1 cellular context compared by ENCODE assay signal in genomic region chr3:6717026-6717943, GRCh38.
TF ChIP-seq lines count a peak whose summit lies in the region.

No MANE protein-coding gene starts in this region.

TF ChIP-seq in GM12878, 131 proteins besides CTCF, POLR2A, EP300 and RAD21 (continued from another document):
- TF ChIP-seq E4F1 (IDR thresholded peaks at IDR 0.05; ENCODE audit: borderline replicate concordance, partially characterized antibody) (no peak), ESRRA (IDR thresholded peaks at IDR 0.05; ENCODE audit: low read length) (no peak), FOXK2 (IDR thresholded peaks at IDR 0.05) (no peak), NR2C1 (IDR thresholded peaks at IDR 0.05) (no peak), KLF5 (IDR thresholded peaks at IDR 0.05; ENCODE audit: partially characterized antibody) (peak; percentile 75), DPF2 (IDR thresholded peaks at IDR 0.05) (peak; percentile 98), POLR2AphosphoS5 (IDR thresholded peaks at IDR 0.05; ENCODE audit: low read length) (no peak), TARDBP (IDR thresholded peaks at IDR 0.05; ENCODE audit: borderline replicate concordance) (no peak), WRNIP1 (IDR thresholded peaks at IDR 0.05; ENCODE audit: borderline replicate concordance, low read depth, low read length) (no peak), RFX5 (IDR thresholded peaks at IDR 0.05; ENCODE audit: low read depth, low read length) (no peak), CHD2 (IDR thresholded peaks at IDR 0.05; ENCODE audit: borderline replicate concordance, low read depth, low read length) (peak; percentile 71; the same call in 1 of the 2 replicates), BCL11A (IDR thresholded peaks at IDR 0.05; ENCODE audit: low read depth, low read length) (peak; percentile 91), USF2 (IDR thresholded peaks at IDR 0.05; ENCODE audit: borderline replicate concordance, low read depth, low read length) (no peak), IRF3 (IDR thresholded peaks at IDR 0.05) (no peak), NR2C2 (IDR thresholded peaks at IDR 0.05; ENCODE audit: borderline replicate concordance, control insufficient read depth, insufficient read length, low read depth) (no peak), FOS (IDR thresholded peaks at IDR 0.05; ENCODE audit: borderline replicate concordance, extremely low read depth, insufficient read length) (no peak), HCFC1 (IDR thresholded peaks at IDR 0.05; ENCODE audit: low read length) (no peak), HDGF (IDR thresholded peaks at IDR 0.05) (no peak), IKZF2 (IDR thresholded peaks at IDR 0.05) (peak; percentile 93 to 95), JUNB (IDR thresholded peaks at IDR 0.05) (no peak; the same call in 1 of the 2 replicates), IKZF1 (conservative IDR thresholded peaks at IDR 0.05) (peak; percentile 91), IRF4 (IDR thresholded peaks at IDR 0.05; ENCODE audit: low read depth, low read length) (peak; percentile 88), RELA (IDR thresholded peaks at IDR 0.05; ENCODE audit: borderline replicate concordance, partially characterized antibody) (peak; percentile 70), MYC (IDR thresholded peaks at IDR 0.05; ENCODE audit: insufficient read depth, insufficient read length, insufficient replicate concordance, low read length, severe bottlenecking) (no peak), ASH2L (IDR thresholded peaks at IDR 0.05; ENCODE audit: borderline replicate concordance, low read depth) (no peak), FOXM1 (IDR thresholded peaks at IDR 0.05; ENCODE audit: low read depth, low read length) (peak; percentile 75; the same call in 1 of the 2 replicates), EGR1 (IDR thresholded peaks at IDR 0.05; ENCODE audit: borderline replicate concordance in 1 of 2, low read depth in 2 of 2, low read length in 2 of 2) (no peak), SP1 (IDR thresholded peaks at IDR 0.05; ENCODE audit: low read depth, low read length) (no peak), YY1 (IDR thresholded peaks at IDR 0.05; ENCODE audit: low read depth, low read length) (no peak), CEBPZ (IDR thresholded peaks at IDR 0.05; ENCODE audit: low read depth, low read length) (no peak), MXI1 (IDR thresholded peaks at IDR 0.05; ENCODE audit: low read depth, low read length) (no peak), NBN (IDR thresholded peaks at IDR 0.05) (peak; percentile 95), SMAD1 (IDR thresholded peaks at IDR 0.05; ENCODE audit: low read depth, partially characterized antibody) (no peak), MEF2A (IDR thresholded peaks at IDR 0.05; ENCODE audit: insufficient read depth, low read depth, low read length) (peak; percentile 62; the same call in 1 of the 2 replicates), EED (IDR thresholded peaks at IDR 0.05; ENCODE audit: low read depth) (peak; percentile 72), SIX5 (IDR thresholded peaks at IDR 0.05; ENCODE audit: low read depth, low read length, severe bottlenecking) (no peak), BHLHE40 (IDR thresholded peaks at IDR 0.05; ENCODE audit: borderline replicate concordance in 1 of 2, low read depth in 2 of 2, low read length in 1 of 2) (peak in 1 of 2 experiments; percentile 69; a peak in 2 of 4 replicates), MTA3 (IDR thresholded peaks at IDR 0.05; ENCODE audit: borderline replicate concordance, low read length) (peak; percentile 84; the same call in 1 of the 2 replicates), E2F8 (IDR thresholded peaks at IDR 0.05; ENCODE audit: low read depth, partially characterized antibody) (no peak), CHD1 (IDR thresholded peaks at IDR 0.05; ENCODE audit: low read depth, low read length) (no peak), YBX1 (IDR thresholded peaks at IDR 0.05) (no peak), RELB (IDR thresholded peaks at IDR 0.05; ENCODE audit: low read depth) (peak; percentile 95), BCLAF1 (IDR thresholded peaks at IDR 0.05) (no peak), ZNF622 (IDR thresholded peaks at IDR 0.05) (no peak), ZZZ3 (IDR thresholded peaks at IDR 0.05; ENCODE audit: control insufficient read depth, insufficient read length, low read depth) (no peak), ZBED1 (IDR thresholded peaks at IDR 0.05; ENCODE audit: borderline replicate concordance) (peak; percentile 62; the same call in 1 of the 2 replicates), BMI1 (IDR thresholded peaks at IDR 0.05; ENCODE audit: borderline replicate concordance) (peak; percentile 68; the same call in 1 of the 2 replicates), CHD4 (IDR thresholded peaks at IDR 0.05) (no peak)
